In the genomic region with DNA sequence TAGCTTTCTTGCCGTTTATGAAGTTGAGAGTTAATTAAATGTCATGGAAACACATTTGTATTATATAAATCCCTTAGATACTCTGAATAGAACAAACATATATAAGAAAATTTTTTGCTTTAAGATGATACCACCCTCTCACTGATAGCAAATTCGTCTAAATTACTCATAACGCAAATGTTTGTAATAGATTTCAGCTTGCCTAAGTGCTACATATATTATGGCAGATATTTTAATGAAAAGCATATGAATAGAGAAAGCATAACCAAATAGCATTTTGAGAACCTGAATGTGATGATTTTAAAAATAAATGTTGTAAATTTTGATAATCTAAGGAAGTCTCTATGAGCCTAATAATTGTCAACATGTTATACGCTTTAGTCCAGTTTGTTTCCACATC, we compare ENCODE assay signal across 32 cellular contexts. TPM values are rescaled to one million over a fixed set of nuclear protein-coding genes. Genes with fewer than 3 reads are reported as not detected.
"Had no signal": no experiment of that assay in that cellular context is flagged by ENCODE, and none has a peak within 500 bp of the region (broad histone marks: within the 10 kb centered on the region; RNA-seq: fewer than 3 reads in every experiment).

No MANE protein-coding gene starts in this region.

- H3K27ac ChIP-seq: ascending aorta, breast epithelium, cardiac muscle cell, colonic mucosa, foreskin keratinocyte, gastrocnemius medialis, VCaP had no signal

- H3K36me3 ChIP-seq: breast epithelium, colonic mucosa, gastrocnemius medialis had no signal

- H3K27me3 ChIP-seq: ascending aorta, breast epithelium, cardiac muscle cell, colonic mucosa, gastrocnemius medialis had no signal

- H3K4me3 ChIP-seq: ascending aorta, breast epithelium, cardiac muscle cell, colonic mucosa, gastrocnemius medialis had no signal

- DNase-seq: activated CD4-positive, alpha-beta memory T cell treated with anti-CD3 and anti-CD28 coated beads, Interleukin-2, amount 10 ng/mL, durations not matched to agents 7 days and 5 days; activated CD4-positive, alpha-beta T cell treated with anti-CD3 and anti-CD28 coated beads for 1 hour; activated CD4-positive, alpha-beta T cell treated with anti-CD3 and anti-CD28 coated beads for 4 hours; activated CD4-positive, alpha-beta T cell treated with anti-CD3 and anti-CD28 coated beads, Interleukin-2, amount 10 ng/mL, durations not matched to agents 7 days and 5 days; activated CD4-positive, alpha-beta T cell treated with anti-CD3 and anti-CD28 coated beads, Interleukin-2, amount 50 U/mL, for 4 hours; activated CD8-positive, alpha-beta memory T cell treated with anti-CD3 and anti-CD28 coated beads, Interleukin-2, amount 50 U/mL, for 48 hours; activated gamma-delta T cell; activated naive CD4-positive, alpha-beta T cell; activated naive CD4-positive, alpha-beta T cell treated with anti-CD3 and anti-CD28 coated beads, Interleukin-2, amount 10 ng/mL, durations not matched to agents 7 days and 5 days; activated naive CD8-positive, alpha-beta T cell treated with anti-CD3 and anti-CD28 coated beads, Interleukin-2, amount 10 ng/mL, durations not matched to agents 7 days and 5 days; activated T-cell treated with anti-CD3 and anti-CD28 coated beads for 4 hours; activated T-cell treated with anti-CD3 and anti-CD28 coated beads, Interleukin-2, amount 50 U/mL, for 24 hours; activated T-cell treated with anti-CD3 and anti-CD28 coated beads, Interleukin-2, amount 50 U/mL, for 72 hours; central memory CD4-positive, alpha-beta T cell; cerebellar nuclear complex; colonic mucosa; effector CD8-positive, alpha-beta T cell; endodermal cell; foreskin keratinocyte; gastrocnemius medialis; T-helper 2 cell had no signal

- H3K4me1 ChIP-seq: breast epithelium, colonic mucosa, foreskin keratinocyte, gastrocnemius medialis had no signal

- H3K9me3 ChIP-seq: ascending aorta, breast epithelium, colonic mucosa, gastrocnemius medialis had no signal

- ATAC-seq: activated naive CD4-positive, alpha-beta T cell treated with anti-CD3 and anti-CD28 coated beads, Interleukin-2, amount 50 U/mL, for 72 hours; activated T-cell treated with anti-CD3 and anti-CD28 coated beads, Interleukin-2, amount 50 U/mL, for 72 hours; esophagus mucosa; foreskin keratinocyte; gastrocnemius medialis; WTC11 had no signal

- FAIRE-seq: TTC549 had no signal

RNA-seq across cellular contexts. Expression of a gene that starts 9.2 kb away (rescaled TPM):
- total RNA-seq: activated CD4-positive, alpha-beta memory T cell treated with anti-CD3 and anti-CD28 coated beads, Interleukin-2, amount 10 ng/mL, durations not matched to agents 7 days and 5 days; activated CD4-positive, alpha-beta T cell treated with anti-CD3 and anti-CD28 coated beads, Interleukin-2, amount 10 ng/mL, durations not matched to agents 7 days and 5 days; activated naive CD4-positive, alpha-beta T cell treated with anti-CD3 and anti-CD28 coated beads, Interleukin-2, amount 50 U/mL, for 72 hours; activated naive CD8-positive, alpha-beta T cell treated with anti-CD3 and anti-CD28 coated beads, Interleukin-2, amount 10 ng/mL, durations not matched to agents 7 days and 5 days; activated T-cell treated with anti-CD3 and anti-CD28 coated beads, Interleukin-2, amount 50 U/mL, for 72 hours; epithelial cell of proximal tubule; foreskin keratinocyte; glomerular endothelial cell; T-helper 1 cell treated with Interleukin-12 subunit alpha and Interleukin-12 subunit beta and Interleukin-4 antibody, amounts not matched to agents 30 ng/mL and 1 ng/mL, for 36 hours had no signal
- polyA plus RNA-seq: foreskin keratinocyte had no signal
